ENCODE assay signal across 21 cellular contexts in genomic region chr6:155329460-155330132, GRCh38.
"Had no signal": no experiment of that assay in that cellular context is flagged by ENCODE, and none has a peak within 500 bp of the region (broad histone marks: within the 10 kb centered on the region; RNA-seq: fewer than 3 reads in every experiment).

No MANE protein-coding gene starts in this region.

- DNase-seq: activated CD4-positive, alpha-beta T cell treated with anti-CD3 and anti-CD28 coated beads, Interleukin-2, amount 10 ng/mL, durations not matched to agents 7 days and 5 days; activated CD4-positive, CD25-positive, alpha-beta regulatory T cell treated with anti-CD3 and anti-CD28 coated beads, Interleukin-2, amount 50 U/mL, for 72 hours; activated naive CD8-positive, alpha-beta T cell treated with anti-CD3 and anti-CD28 coated beads for 36 hours; activated T-cell treated with anti-CD3 and anti-CD28 coated beads, Interleukin-2, amount 50 U/mL, for 1 hour; dorsolateral prefrontal cortex; effector memory CD8-positive, alpha-beta T cell; esophagus squamous epithelium; gastrocnemius medialis; hypothalamus; left ventricle myocardium inferior; midbrain; psoas muscle; stimulated activated CD4-positive, alpha-beta T cell treated with anti-CD3 and anti-CD28 coated beads, Interleukin-12 subunit alpha, Interleukin-12 subunit beta, amount 100 ng/mL, for 4 hours; stimulated activated naive CD8-positive, alpha-beta T cell treated with anti-CD3 and anti-CD28 coated beads, Interleukin-15, amount 100 ng/mL, for 72 hours; WERI-Rb-1 had no signal

- H3K4me3 ChIP-seq: colonic mucosa, dorsolateral prefrontal cortex, esophagus squamous epithelium, gastrocnemius medialis, left ventricle myocardium inferior, psoas muscle, right atrium auricular region, suprapubic skin, tibial nerve had no signal

- FAIRE-seq: astrocyte had no signal

- H3K4me1 ChIP-seq: colonic mucosa, esophagus squamous epithelium, left ventricle myocardium inferior, right atrium auricular region had no signal

- H3K36me3 ChIP-seq: colonic mucosa, esophagus squamous epithelium, gastrocnemius medialis, left ventricle myocardium inferior, right atrium auricular region, suprapubic skin, tibial nerve, WERI-Rb-1 had no signal

- ATAC-seq: effector memory CD8-positive, alpha-beta T cell; gastrocnemius medialis; natural killer cell treated with Interleukin-12 subunit alpha and Interleukin-12 subunit beta and Interleukin-15 and Interleukin-18, amount 100 ng/mL, for 72 hours; psoas muscle had no signal

- H3K9me3 ChIP-seq: colonic mucosa, esophagus squamous epithelium, gastrocnemius medialis, left ventricle myocardium inferior, psoas muscle, right atrium auricular region, suprapubic skin, tibial nerve had no signal

- H3K27me3 ChIP-seq: colonic mucosa, dorsolateral prefrontal cortex, esophagus squamous epithelium, gastrocnemius medialis, right atrium auricular region, suprapubic skin, tibial nerve had no signal

- H3K27ac ChIP-seq: colonic mucosa, dorsolateral prefrontal cortex, esophagus squamous epithelium, gastrocnemius medialis, left ventricle myocardium inferior, psoas muscle, right atrium auricular region, suprapubic skin, tibial nerve, WERI-Rb-1 had no signal
